ENCODE assay signal across 8 cellular contexts in genomic region chr6:15491255-15491985, GRCh38.
DNase-seq lines count a peak whose midpoint lies in the region; ATAC-seq and TF ChIP-seq lines count a peak whose summit lies in the region.

No MANE protein-coding gene starts in this region.

- POLR2A ChIA-PET in HEK293 (lab: Yijun Ruan, JAX), result no interaction called here

- TF ChIP-seq POLR2A in esophagus squamous epithelium (IDR thresholded peaks at IDR 0.05), result no peak

- H3K36me3 Mint-ChIP-seq in CD4-positive, CD25-positive, alpha-beta regulatory T cell, result peaks cover 28% of the 10 kb centered on the region
- peaks cover 56% of the 10 kb centered on the region for H3K36me3 Mint-ChIP-seq in nephron (ENCODE audit: low read depth)

- 12 to 21% methylated on average over 9 of the region's 9 CpGs for WGBS in esophagus squamous epithelium, 2 donors

- no peaks in the 10 kb centered on the region for H3K4me1 ChIP-seq in CD4-positive, CD25-positive, alpha-beta regulatory T cell (ENCODE audit: control insufficient read depth, insufficient read depth, low read length, poor library complexity, severe bottlenecking)
- H3K4me1 ChIP-seq in HEK293 (ENCODE audit: control insufficient read depth, insufficient read depth, low read length), result 0 out of 2 replicates have a peak, but pooled peaks cover 3% of the 10 kb centered on the region
- peaks cover 0 to 38% (median 4%) of the 10 kb centered on the region in 3 donors for H3K4me1 ChIP-seq in esophagus squamous epithelium

- intact Hi-C loops in esophagus squamous epithelium (cut with DNase I), result no loop called here

- peak; percentile 68 for TF ChIP-seq CTCF in HEK293 (tag by site-specific recombination; IDR thresholded peaks at IDR 0.05)
- TF ChIP-seq CTCF in esophagus squamous epithelium (IDR thresholded peaks at IDR 0.05), result peak; percentile 70 to 94 (median 88)
- TF ChIP-seq CTCF in nephron (IDR thresholded peaks at IDR 0.05; ENCODE audit: unreplicated experiment in 3 of 3), result peak; percentile 87 to 93 (median 90)

- peaks cover 27% of the 10 kb centered on the region for H3K36me3 ChIP-seq in CD4-positive, CD25-positive, alpha-beta regulatory T cell (ENCODE audit: control insufficient read depth, insufficient read depth, low read length)
- H3K36me3 ChIP-seq in HEK293 (ENCODE audit: control insufficient read depth in 2 of 2, insufficient read depth in 1 of 2, low read length in 2 of 2), result peaks cover 0 to 64% of the 10 kb centered on the region in 2 experiments; a peak in 1 of 3 replicates
- peaks cover 11 to 67% (median 22%) of the 10 kb centered on the region in 3 donors for H3K36me3 ChIP-seq in esophagus squamous epithelium

- H3K4me3 ChIP-seq in CD4-positive, CD25-positive, alpha-beta regulatory T cell (ENCODE audit: low read depth, low read length), result peak overlapping the region; percentile 27
- H3K4me3 ChIP-seq in HEK293 (ENCODE audit: low read depth, low read length) (no peak overlapping the region), esophagus squamous epithelium (no peak overlapping the region)

- no peaks in the 10 kb centered on the region for H3K27me3 ChIP-seq in CD4-positive, CD25-positive, alpha-beta regulatory T cell (ENCODE audit: control insufficient read depth, insufficient read depth, low read length)
- H3K27me3 ChIP-seq in esophagus squamous epithelium, result no peaks in the 10 kb centered on the region

- H3K27ac ChIP-seq in CD4-positive, CD25-positive, alpha-beta regulatory T cell (ENCODE audit: insufficient read depth, low read length, poor library complexity, severe bottlenecking), result no peak overlapping the region
- H3K27ac ChIP-seq in HEK293 (ENCODE audit: extremely low read depth, low read depth, low read length) (no peak overlapping the region), esophagus squamous epithelium (peak overlapping the region in 3 of 4 donors; percentile 4 to 54 (median 36))

- no peak overlapping the region for H3K4me3 Mint-ChIP-seq in CD4-positive, CD25-positive, alpha-beta regulatory T cell
- H3K4me3 Mint-ChIP-seq in nephron, result no peak overlapping the region

- H3K27me3 Mint-ChIP-seq in CD4-positive, CD25-positive, alpha-beta regulatory T cell, result no peaks in the 10 kb centered on the region
- H3K27me3 Mint-ChIP-seq in nephron (ENCODE audit: low read depth), result no peaks in the 10 kb centered on the region

- peak overlapping the region; percentile 11 to 89 (median 13) for H3K27ac Mint-ChIP-seq in CD4-positive, CD25-positive, alpha-beta regulatory T cell
- peak overlapping the region; percentile 13 to 73 (median 36) for H3K27ac Mint-ChIP-seq in nephron

- H3K9me3 ChIP-seq in CD4-positive, CD25-positive, alpha-beta regulatory T cell (ENCODE audit: control insufficient read depth in 2 of 2, low read length in 2 of 2), result no peaks in the 10 kb centered on the region
- H3K9me3 ChIP-seq in HEK293 (ENCODE audit: control insufficient read depth, insufficient read depth, low read depth, low read length), result no peaks in the 10 kb centered on the region
- no peaks in the 10 kb centered on the region for H3K9me3 ChIP-seq in esophagus squamous epithelium

- CTCF ChIA-PET in HEK293 (lab: Yijun Ruan, JAX), result interaction anchor here (0.7 to 1.6 kb wide), 15 partner anchors 9 to 1365 kb away, joined by 3 to 6 read pairs (median 3); no protein-coding TSS in a partner anchor

- no peaks in the 10 kb centered on the region for H3K9me3 Mint-ChIP-seq in CD4-positive, CD25-positive, alpha-beta regulatory T cell
- no peaks in the 10 kb centered on the region for H3K9me3 Mint-ChIP-seq in nephron

- peaks cover 0 to 37% (median 18%) of the 10 kb centered on the region in 4 donors for H3K4me1 Mint-ChIP-seq in CD4-positive, CD25-positive, alpha-beta regulatory T cell
- peaks cover 52% of the 10 kb centered on the region for H3K4me1 Mint-ChIP-seq in nephron

- peak; percentile 33 to 78 (median 67) for DNase-seq in CD4-positive, CD25-positive, alpha-beta regulatory T cell
- peak; percentile 81 for DNase-seq in OCI-M1 (lab: John Stamatoyannopoulos, UW)
- peak; percentile 78 to 79 for DNase-seq in activated T-cell treated with anti-CD3 and anti-CD28 coated beads, Interleukin-2, amount 50 U/mL, for 48 hours
- DNase-seq in esophagus squamous epithelium (lab: John Stamatoyannopoulos, UW), result no peak
- DNase-seq in stimulated activated naive CD4-positive, alpha-beta T cell treated with Interleukin-2 at 50 U/mL for 16 hours (lab: John Stamatoyannopoulos, UW), result peak; percentile 57

- peak; percentile 71 to 72 for ATAC-seq in CD4-positive, CD25-positive, alpha-beta regulatory T cell (ENCODE audit: low read depth in 2 of 2)
- no peak for ATAC-seq in GM21526 (IDR thresholded peaks at IDR 0.05; ENCODE audit: low FRiP score, unreplicated experiment)

TF ChIP-seq in HEK293, 187 proteins besides CTCF, POLR2A, EP300 and RAD21:
- TF ChIP-seq, protein P1, sequence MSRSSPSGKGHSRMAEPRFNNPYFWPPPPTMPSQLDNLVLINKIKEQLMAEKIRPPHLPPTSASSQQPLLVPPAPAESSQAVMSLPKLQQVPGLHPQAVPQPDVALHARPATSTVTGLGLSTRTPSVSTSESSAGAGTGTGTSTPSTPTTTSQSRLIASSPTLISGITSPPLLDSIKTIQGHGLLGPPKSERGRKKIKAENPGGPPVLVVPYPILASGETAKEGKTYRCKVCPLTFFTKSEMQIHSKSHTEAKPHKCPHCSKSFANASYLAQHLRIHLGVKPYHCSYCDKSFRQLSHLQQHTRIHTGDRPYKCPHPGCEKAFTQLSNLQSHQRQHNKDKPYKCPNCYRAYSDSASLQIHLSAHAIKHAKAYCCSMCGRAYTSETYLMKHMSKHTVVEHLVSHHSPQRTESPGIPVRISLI (tag by site-specific recombination; IDR thresholded peaks at IDR 0.05), result no peak
- TF ChIP-seq ZNF654 (tag by site-specific recombination; IDR thresholded peaks at IDR 0.05; ENCODE audit: low read depth), result peak; percentile 71
- no peak for TF ChIP-seq ZNF138 (tag by site-specific recombination; IDR thresholded peaks at IDR 0.05; ENCODE audit: borderline replicate concordance)

Comparison
In these comparisons a context has a peak if more than half of its experiments do, and no peak if none do; other contexts are left out.
1. H3K27ac ChIP-seq: peak in esophagus squamous epithelium (3 of 4); none in CD4-positive, CD25-positive, alpha-beta regulatory T cell (single experiment) and HEK293 (single experiment).
2. Peak in every context shown above with its lines, with median percentiles within 50 percentile points of each other: CTCF ChIP-seq.